9 cellular contexts compared by ENCODE assay signal in genomic region chr12:110245278-110245868, GRCh38. TPM values are rescaled to one million over a fixed set of nuclear protein-coding genes. Genes with fewer than 3 reads are reported as not detected.
A peak's percentile ranks its signal among the peaks of the same experiment; 100 is the strongest.
DNase-seq lines count a peak whose midpoint lies in the region; ATAC-seq and TF ChIP-seq lines count a peak whose summit lies in the region.
"Had no signal": no experiment of that assay in that cellular context is flagged by ENCODE, and none has a peak within 500 bp of the region (broad histone marks: within the 10 kb centered on the region; RNA-seq: fewer than 3 reads in every experiment).

No MANE protein-coding gene starts in this region.

- H3K9me3 Mint-ChIP-seq in CD4-positive, alpha-beta T cell, result no peaks in the 10 kb centered on the region

- H3K27ac Mint-ChIP-seq in CD4-positive, alpha-beta T cell, result no peak overlapping the region

- peak; percentile 16 to 51 (median 32) for DNase-seq in CD4-positive, alpha-beta T cell
- DNase-seq in Jurkat, Clone E6-1 (ENCODE audit: low read depth, low spot score), result peak; percentile 21
- peak; percentile 55 for DNase-seq in activated CD4-positive, alpha-beta T cell treated with anti-CD3 and anti-CD28 coated beads, Interleukin-2, amount 50 U/mL, for 1 hour
- DNase-seq in epithelial cell of prostate (ENCODE audit: low read depth, low spot score), result no peak
- peak; percentile 3 to 28 (median 27) for DNase-seq in stimulated activated CD4-positive, alpha-beta T cell treated with anti-CD3 and anti-CD28 coated beads, Interleukin-12 subunit alpha, Interleukin-12 subunit beta, amount 100 ng/mL, for 48 hours (ENCODE audit: low read depth in 2 of 3, low spot score in 1 of 3)

- no peaks in the 10 kb centered on the region for H3K9me3 ChIP-seq in CD4-positive, alpha-beta T cell (ENCODE audit: control insufficient read depth, low read length)
- H3K9me3 ChIP-seq: HAP-1 had no signal

- H3K4me3 Mint-ChIP-seq in CD4-positive, alpha-beta T cell, result no peak overlapping the region

- no peaks in the 10 kb centered on the region for H3K4me1 Mint-ChIP-seq in CD4-positive, alpha-beta T cell (ENCODE audit: low read depth)

- CTCF ChIA-PET in CD4-positive, alpha-beta T cell (lab: Charles Lee), result interaction anchor here (0.7 to 1.3 kb wide), 2 partner anchors 107 to 143 kb away, joined by 3 read pairs; no protein-coding TSS in a partner anchor

- POLR2A ChIA-PET in CD4-positive, alpha-beta T cell (lab: Charles Lee), result no interaction called here

- intact Hi-C loops in CD4-positive, alpha-beta T cell (cut with DNase I, micrococcal nuclease), result loop anchor here (1.0 kb wide), 1 partner anchor 145 kb away; no protein-coding TSS in a partner anchor

- H3K4me3 ChIP-seq in Jurkat, Clone E6-1 (ENCODE audit: low read length), result no peak overlapping the region
- H3K4me3 ChIP-seq: HAP-1 had no signal

- TF ChIP-seq CTCF in CD4-positive, alpha-beta T cell (IDR thresholded peaks at IDR 0.05), result peak; percentile 65

- H3K27ac ChIP-seq in CD4-positive, alpha-beta T cell (ENCODE audit: low read depth, low read length), result no peak overlapping the region
- peak overlapping the region; percentile 99 for H3K27ac ChIP-seq in epithelial cell of prostate

- no peaks in the 10 kb centered on the region for H3K27me3 Mint-ChIP-seq in CD4-positive, alpha-beta T cell

- H3K27me3 ChIP-seq in CD4-positive, alpha-beta T cell (ENCODE audit: control insufficient read depth, insufficient read depth, low read length), result no peaks in the 10 kb centered on the region

- H3K36me3 Mint-ChIP-seq in CD4-positive, alpha-beta T cell (ENCODE audit: low read depth), result no peaks in the 10 kb centered on the region

- peak; percentile 63 for ATAC-seq in CD4-positive, alpha-beta T cell (ENCODE audit: poor library complexity)
- ATAC-seq in HG02798 (IDR thresholded peaks at IDR 0.05; ENCODE audit: poor library complexity, unreplicated experiment) (no peak), GM19328 (IDR thresholded peaks at IDR 0.05; ENCODE audit: unreplicated experiment) (no peak), GM18861 (IDR thresholded peaks at IDR 0.05; ENCODE audit: unreplicated experiment) (no peak)

RNA-seq across cellular contexts. Expression of gene ATP2A2, which starts 35.7 kb away (rescaled TPM):
- total RNA-seq in CD4-positive, alpha-beta T cell, result 100 to 1,000 TPM; 113 to 117 TPM
- 102 TPM for polyA plus RNA-seq in Jurkat, Clone E6-1 (2012; ENCODE audit: insufficient read depth, insufficient read length)
